1 cellular context compared by ENCODE assay signal in genomic region chr16:57324649-57325223, GRCh38.
TF ChIP-seq lines count a peak whose summit lies in the region.

No MANE protein-coding gene starts in this region.

TF ChIP-seq in GM12878, 131 proteins besides CTCF, POLR2A, EP300 and RAD21:
- no peak for TF ChIP-seq YY1 (IDR thresholded peaks at IDR 0.05; ENCODE audit: low read depth, low read length)
- TF ChIP-seq SUPT20H (IDR thresholded peaks at IDR 0.05; ENCODE audit: borderline replicate concordance, control insufficient read depth, low read depth, low read length): no peak
- TF ChIP-seq ZZZ3 (IDR thresholded peaks at IDR 0.05; ENCODE audit: control insufficient read depth, insufficient read length, low read depth): no peak
- no peak for TF ChIP-seq ZBTB4 (CRISPR knock-in tag; IDR thresholded peaks at IDR 0.05)
- TF ChIP-seq RB1 (IDR thresholded peaks at IDR 0.05; ENCODE audit: borderline replicate concordance): no peak
- TF ChIP-seq USF2 (IDR thresholded peaks at IDR 0.05; ENCODE audit: borderline replicate concordance, low read depth, low read length): no peak
- no peak for TF ChIP-seq MYB (IDR thresholded peaks at IDR 0.05; ENCODE audit: borderline replicate concordance, low read depth, low read length)
- no peak for TF ChIP-seq NKRF (conservative IDR thresholded peaks at IDR 0.05)
- TF ChIP-seq EGR1 (IDR thresholded peaks at IDR 0.05; ENCODE audit: borderline replicate concordance in 1 of 2, low read depth in 2 of 2, low read length in 2 of 2): no peak
- no peak for TF ChIP-seq TAF1 (IDR thresholded peaks at IDR 0.05; ENCODE audit: borderline replicate concordance, low read depth, low read length)
- no peak for TF ChIP-seq ZNF687 (IDR thresholded peaks at IDR 0.05)
- no peak for TF ChIP-seq PAX8 (IDR thresholded peaks at IDR 0.05)
- TF ChIP-seq BCL11A (IDR thresholded peaks at IDR 0.05; ENCODE audit: low read depth, low read length): no peak
- no peak for TF ChIP-seq WRNIP1 (IDR thresholded peaks at IDR 0.05; ENCODE audit: borderline replicate concordance, low read depth, low read length)
- no peak for TF ChIP-seq NR2F1 (conservative IDR thresholded peaks at IDR 0.05)
- no peak for TF ChIP-seq MTA2 (IDR thresholded peaks at IDR 0.05; ENCODE audit: low read depth)
- TF ChIP-seq IRF3 (IDR thresholded peaks at IDR 0.05): no peak
- no peak for TF ChIP-seq SMAD5 (IDR thresholded peaks at IDR 0.05; ENCODE audit: low read depth)
- no peak for TF ChIP-seq KLF5 (IDR thresholded peaks at IDR 0.05; ENCODE audit: partially characterized antibody)
- TF ChIP-seq PKNOX1 (IDR thresholded peaks at IDR 0.05): no peak
